Comparison of ENCODE assay signal across 1 cellular context in the genomic region with DNA sequence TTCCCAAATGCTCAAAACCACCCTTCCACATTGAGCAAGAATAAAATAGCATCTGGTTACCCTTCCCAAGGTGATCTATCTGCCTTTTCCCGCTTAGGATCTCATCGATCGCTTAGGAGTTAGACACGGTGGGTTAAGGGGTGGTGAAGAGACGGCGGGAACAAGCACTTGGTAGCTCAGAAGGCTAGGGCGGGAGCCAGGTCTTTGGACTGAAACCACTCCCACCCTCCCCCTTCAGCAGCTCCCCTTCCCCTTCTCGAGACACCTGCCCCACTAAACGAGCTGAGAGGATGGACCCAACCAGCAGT.
TF ChIP-seq lines count a peak whose summit lies in the region.

No MANE protein-coding gene starts in this region.

TF ChIP-seq in IMR-90, 13 proteins besides CTCF, POLR2A, EP300 and RAD21 (continued from another document):
- TF ChIP-seq NFE2L2 (IDR thresholded peaks at IDR 0.05; ENCODE audit: low read depth, low read length) (no peak), MAFK (IDR thresholded peaks at IDR 0.05; ENCODE audit: low read depth, low read length) (no peak), MAZ (IDR thresholded peaks at IDR 0.05; ENCODE audit: borderline replicate concordance, low read depth, low read length) (no peak), SMC3 (IDR thresholded peaks at IDR 0.05; ENCODE audit: low read depth, low read length) (no peak)
